Comparison of ENCODE assay signal across 8 cellular contexts in the genomic region with DNA sequence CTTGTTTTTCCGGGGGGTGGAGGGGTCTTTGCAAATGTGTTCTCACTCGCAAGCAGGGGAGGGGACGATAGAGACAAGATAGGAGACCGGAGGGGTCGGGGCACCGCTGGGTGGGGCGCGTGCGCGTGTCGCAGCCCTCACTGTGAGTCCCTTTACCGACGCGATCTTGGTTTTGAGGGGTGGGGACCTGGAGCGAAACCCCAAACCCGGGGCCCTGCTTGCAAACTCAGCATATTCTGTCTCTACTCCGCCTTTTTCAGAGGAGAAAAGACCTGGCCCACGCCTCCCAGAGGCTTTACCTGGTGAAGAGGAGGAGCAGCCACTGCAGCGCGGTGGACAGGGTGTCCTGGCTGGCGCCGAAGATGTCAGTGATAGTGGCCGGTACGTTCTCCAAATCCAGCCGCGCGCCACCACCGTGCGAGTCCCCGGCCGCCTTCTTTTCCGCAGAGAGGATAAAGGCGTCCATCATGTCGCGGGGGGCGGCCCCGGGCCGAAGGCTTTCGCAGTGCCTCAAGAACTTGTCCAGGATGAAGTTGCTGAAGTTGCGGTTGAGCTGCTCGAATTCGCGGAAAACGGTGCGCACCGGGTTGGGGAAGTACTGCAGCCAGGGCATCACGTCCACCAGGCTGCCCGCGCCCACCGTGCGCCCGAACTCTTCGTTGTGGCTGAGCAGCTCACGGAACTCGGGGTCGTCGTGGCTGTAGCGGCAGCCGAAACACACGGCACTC. TPM values are rescaled to one million over a fixed set of nuclear protein-coding genes. Genes with fewer than 3 reads are reported as not detected.
A peak's percentile ranks its signal among the peaks of the same experiment; 100 is the strongest.
DNase-seq lines count a peak whose midpoint lies in the region; ATAC-seq and TF ChIP-seq lines count a peak whose summit lies in the region.

No MANE protein-coding gene starts in this region.

- no peaks in the 10 kb centered on the region for H3K9me3 Mint-ChIP-seq in CD4-positive, alpha-beta T cell
- no peaks in the 10 kb centered on the region for H3K9me3 Mint-ChIP-seq in T-cell

- no peak overlapping the region for H2BK5ac ChIP-seq in neuronal stem cell (ENCODE audit: low read length)

- TF ChIP-seq CTCF in CD4-positive, alpha-beta T cell (IDR thresholded peaks at IDR 0.05) = no peak
- TF ChIP-seq CTCF in fibroblast of mammary gland (conservative IDR thresholded peaks at IDR 0.05; ENCODE audit: control insufficient read depth, insufficient read depth, low read depth, low read length) = no peak

- H3K4ac ChIP-seq in neuronal stem cell (ENCODE audit: low read length) = no peak overlapping the region

- DNase-seq in CD4-positive, alpha-beta T cell = no peak
- DNase-seq in T-cell (no peak), fibroblast of mammary gland (ENCODE audit: low read depth) (no peak), neuronal stem cell (ENCODE audit: low spot score) (no peak), DMS153 (lab: John Stamatoyannopoulos, UW) (no peak)
- DNase-seq in central memory CD4-positive, alpha-beta T cell = no peak
- no peak for DNase-seq in NK-92 treated with Interleukin-12 subunit alpha and Interleukin-12 subunit beta, amount 100 ng/mL, for 24 hours (lab: John Stamatoyannopoulos, UW)

- CTCF ChIA-PET in CD4-positive, alpha-beta T cell (lab: Charles Lee) = no interaction called here
- CTCF ChIA-PET in T-cell (lab: Charles Lee) = no interaction called here

- H3K4me1 Mint-ChIP-seq in CD4-positive, alpha-beta T cell (ENCODE audit: low read depth) = peaks cover 7% of the 10 kb centered on the region
- peaks cover 9 to 26% (median 25%) of the 10 kb centered on the region in 3 donors for H3K4me1 Mint-ChIP-seq in T-cell

- no peak overlapping the region for H4K91ac ChIP-seq in neuronal stem cell (ENCODE audit: low read depth, low read length, poor library complexity)

- no peak overlapping the region for H3K27ac Mint-ChIP-seq in CD4-positive, alpha-beta T cell
- H3K27ac Mint-ChIP-seq in T-cell = peak overlapping the region in 1 of 2 donors; percentile 57

- H3K18ac ChIP-seq in neuronal stem cell (ENCODE audit: low read length) = peak overlapping the region; percentile 87

- H3K4me1 ChIP-seq in neuronal stem cell (ENCODE audit: control insufficient read depth in 2 of 2, insufficient read depth in 1 of 2, low read depth in 1 of 2, low read length in 2 of 2) = peaks cover 2 to 20% of the 10 kb centered on the region in 2 donors

- peak overlapping the region; percentile 60 for H3K9ac ChIP-seq in neuronal stem cell (ENCODE audit: low read depth, low read length, poor library complexity)

- H3K9me3 ChIP-seq in CD4-positive, alpha-beta T cell (ENCODE audit: control insufficient read depth, low read length) = no peaks in the 10 kb centered on the region
- H3K9me3 ChIP-seq in neuronal stem cell (replicated peaks in 1 of 2; ENCODE audit: control insufficient read depth in 2 of 2, insufficient read depth in 1 of 2, low read depth in 1 of 2, low read length in 2 of 2) = peaks cover 7 to 26% of the 10 kb centered on the region in 2 donors

- H3K27ac ChIP-seq in CD4-positive, alpha-beta T cell (ENCODE audit: low read depth, low read length) = no peak overlapping the region
- no peak overlapping the region for H3K27ac ChIP-seq in neuronal stem cell (replicated peaks; ENCODE audit: low read length)

- H2AK5ac ChIP-seq in neuronal stem cell (ENCODE audit: low read depth, low read length) = peak overlapping the region; percentile 21

- peaks cover 65% of the 10 kb centered on the region for H3K27me3 ChIP-seq in CD4-positive, alpha-beta T cell (ENCODE audit: control insufficient read depth, insufficient read depth, low read length)
- H3K27me3 ChIP-seq in neuronal stem cell (ENCODE audit: control insufficient read depth in 3 of 3, insufficient read depth in 3 of 3, low read depth in 1 of 3, low read length in 3 of 3) = peaks cover 24 to 48% (median 45%) of the 10 kb centered on the region in 3 experiments

- peak overlapping the region; percentile 61 for H3K4me3 Mint-ChIP-seq in CD4-positive, alpha-beta T cell
- H3K4me3 Mint-ChIP-seq in T-cell = peak overlapping the region; percentile 18 to 62 (median 37)

- peak overlapping the region; percentile 97 for H3K23ac ChIP-seq in neuronal stem cell (ENCODE audit: low read depth, low read length, poor library complexity)

- H3K36me3 Mint-ChIP-seq in CD4-positive, alpha-beta T cell (ENCODE audit: low read depth) = no peaks in the 10 kb centered on the region
- no peaks in the 10 kb centered on the region for H3K36me3 Mint-ChIP-seq in T-cell

- H3K27me3 Mint-ChIP-seq in CD4-positive, alpha-beta T cell = peaks cover 51% of the 10 kb centered on the region
- H3K27me3 Mint-ChIP-seq in T-cell = peaks cover 41 to 58% of the 10 kb centered on the region in 2 donors

- H3K36me3 ChIP-seq in neuronal stem cell (replicated peaks in 1 of 2; ENCODE audit: control insufficient read depth in 2 of 2, insufficient read depth in 2 of 2, low read length in 2 of 2) = no peaks in the 10 kb centered on the region

- no peak overlapping the region for H4K8ac ChIP-seq in neuronal stem cell (ENCODE audit: low read depth, low read length)

- no CpG with 5 or more reads among the region's 60 CpGs for WGBS in neuronal stem cell (ENCODE audit: extremely low coverage in 2 of 2, insufficient read length in 2 of 2, insufficient replicate concordance in 1 of 2), 2 donors

- peak overlapping the region; percentile 85 for H2BK15ac ChIP-seq in neuronal stem cell (ENCODE audit: low read length)

- peak overlapping the region; percentile 73 for H2BK12ac ChIP-seq in neuronal stem cell (ENCODE audit: low read length)

- POLR2A ChIA-PET in CD4-positive, alpha-beta T cell (lab: Charles Lee) = no interaction called here
- POLR2A ChIA-PET in T-cell (lab: Charles Lee) = no interaction called here

- peak overlapping the region; percentile 31 for H3K14ac ChIP-seq in neuronal stem cell (ENCODE audit: low read length)

- H3K4me2 ChIP-seq in neuronal stem cell (ENCODE audit: insufficient read depth, low read length, poor library complexity, severe bottlenecking) = peak overlapping the region; percentile 89

- H2BK120ac ChIP-seq in neuronal stem cell (ENCODE audit: low read depth, low read length) = no peak overlapping the region

- intact Hi-C loops in CD4-positive, alpha-beta T cell (cut with DNase I, micrococcal nuclease) = no loop called here

- peak overlapping the region; percentile 99 for H2AFZ ChIP-seq in neuronal stem cell (ENCODE audit: low read length)

- H3K4me3 ChIP-seq in fibroblast of mammary gland (ENCODE audit: control insufficient read depth, low read depth, low read length) (peak overlapping the region; percentile 53), neuronal stem cell (ENCODE audit: low read length in 2 of 2) (peak overlapping the region in 1 of 2 donors; percentile 19)

- no peak for ATAC-seq in CD4-positive, alpha-beta T cell (ENCODE audit: poor library complexity)
- no peak for ATAC-seq in T-cell (replicated peaks in 1 of 4)
- no peak for ATAC-seq in HG03095 (IDR thresholded peaks at IDR 0.05; ENCODE audit: unreplicated experiment)

- no peaks in the 10 kb centered on the region for H3K79me1 ChIP-seq in neuronal stem cell (ENCODE audit: low read depth, low read length)

RNA-seq across cellular contexts. Expression of a gene that starts 1.7 kb away (rescaled TPM):
- total RNA-seq in CD4-positive, alpha-beta T cell = under 1 TPM; 0.14 to 0.17 TPM
- total RNA-seq in T-cell = under 1 TPM in 3 of 5 donors, not detected in 2; 0.66 to 0.85 (median 0.76) TPM
- 0.31 TPM for polyA plus RNA-seq in neuronal stem cell (2013, experiment 1 of 2)
- polyA plus RNA-seq in neuronal stem cell (2013, experiment 2 of 2) = 0.28 TPM
